ENCODE assay signal across 2 cellular contexts in the genomic region with DNA sequence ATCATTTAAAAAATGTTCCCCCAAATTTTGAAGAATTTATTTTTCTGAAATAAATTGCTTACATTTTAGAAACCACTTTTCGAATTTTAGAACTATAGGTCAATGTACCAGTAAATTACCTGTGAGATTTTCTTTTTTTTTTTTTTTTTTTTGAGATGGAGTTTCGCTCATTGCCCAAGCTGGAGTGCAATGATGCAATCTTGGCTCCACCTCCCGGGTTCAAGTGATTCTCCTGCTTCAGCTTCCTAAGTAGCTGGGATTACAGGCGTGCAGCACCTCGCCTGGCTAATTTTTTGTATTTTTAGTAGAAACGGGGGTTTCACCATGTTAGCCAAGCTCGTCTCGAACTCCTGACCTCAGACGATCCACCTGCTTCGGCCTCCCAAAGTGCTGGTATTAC.
TF ChIP-seq lines count a peak whose summit lies in the region.
"Not testable (repeated sequence)": the region's sequence is repeated elsewhere in the genome, so short reads cannot be mapped to it uniquely, and the experiment has no call there.

No MANE protein-coding gene starts in this region.

TF ChIP-seq in K562, 482 proteins besides CTCF, POLR2A, EP300 and RAD21:
- TF ChIP-seq, protein P1, sequence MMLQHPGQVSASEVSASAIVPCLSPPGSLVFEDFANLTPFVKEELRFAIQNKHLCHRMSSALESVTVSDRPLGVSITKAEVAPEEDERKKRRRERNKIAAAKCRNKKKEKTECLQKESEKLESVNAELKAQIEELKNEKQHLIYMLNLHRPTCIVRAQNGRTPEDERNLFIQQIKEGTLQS (IDR thresholded peaks at IDR 0.05): peak; percentile 21; the same call in 1 of the 2 replicates
- TF ChIP-seq, protein P1 (CRISPR knock-in tag; conservative IDR thresholded peaks at IDR 0.05): not testable (repeated sequence)
TF ChIP-seq in K562: peak in this region for 1; not testable (repeated sequence) for 481.

TF ChIP-seq in H1, 55 proteins besides CTCF, POLR2A, EP300 and RAD21:
- peak; percentile 50; the same call in 1 of the 2 replicates for TF ChIP-seq CEBPB (IDR thresholded peaks at IDR 0.05; ENCODE audit: low read depth, low read length)
